In the genomic region with DNA sequence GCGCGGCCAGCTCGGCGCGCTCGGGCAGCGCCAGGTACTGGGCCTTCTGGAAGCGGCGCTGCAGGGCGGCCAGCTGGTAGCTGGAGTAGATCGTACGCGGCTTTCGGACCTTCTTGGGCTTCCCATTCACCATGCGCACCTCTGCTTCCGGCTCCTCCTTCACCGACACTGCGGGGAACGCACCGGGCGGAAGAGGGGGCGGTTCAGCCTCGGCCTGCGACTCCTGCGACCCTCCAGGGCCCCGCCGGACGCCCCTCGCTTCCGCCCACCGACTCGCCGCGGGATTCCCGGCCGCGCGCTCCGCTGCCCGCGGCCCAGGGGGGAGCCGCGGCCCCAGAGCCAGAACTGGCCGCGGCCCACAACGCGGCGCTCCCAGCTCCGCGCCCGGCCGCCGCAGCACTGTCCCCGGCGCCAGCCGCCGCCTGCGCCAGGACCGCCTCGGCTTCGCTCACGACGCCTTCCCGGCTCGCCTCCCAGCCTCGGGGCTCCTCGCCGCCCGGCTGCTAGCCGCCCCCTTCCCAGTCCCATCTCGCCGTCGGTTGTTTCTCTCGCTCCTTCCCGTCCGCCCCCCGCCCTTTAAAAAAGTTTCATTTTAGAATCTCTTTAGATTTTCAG, we compare ENCODE assay signal across 10 cellular contexts. TPM values are rescaled to one million over a fixed set of nuclear protein-coding genes. Genes with fewer than 3 reads are reported as not detected.
DNase-seq lines count a peak whose midpoint lies in the region; ATAC-seq, FAIRE-seq and TF ChIP-seq lines count a peak whose summit lies in the region.
"Had no signal": no experiment of that assay in that cellular context is flagged by ENCODE, and none has a peak within 500 bp of the region (broad histone marks: within the 10 kb centered on the region; RNA-seq: fewer than 3 reads in every experiment).

No MANE protein-coding gene starts in this region.

- H3K4me3 ChIP-seq in BLaER1 (peak overlapping the region; percentile 63), MG63 (peak overlapping the region; percentile 66), mammary epithelial cell (replicated peaks in 1 of 3; ENCODE audit: insufficient read depth in 1 of 3, low read depth in 2 of 3, low read length in 3 of 3) (peak overlapping the region in 2 of 3 experiments; percentile 43 to 45), HepG2 (replicated peaks in 1 of 3; ENCODE audit: insufficient read depth in 1 of 3, low read depth in 2 of 3, low read length in 3 of 3) (peak overlapping the region; percentile 33 to 73 (median 43); a peak in 5 of 6 replicates), suprapubic skin (peak overlapping the region; percentile 57)

- in situ Hi-C loops in mammary epithelial cell (cut with MboI; ENCODE audit: low sequenced_read_pairs in 2 of 2), result loop anchor here in 1 of 2 donors (10.0 kb wide), 1 partner anchor 289 kb away; a partner anchor contains a TSS
- in situ Hi-C loops in HepG2 (cut with HindIII; ENCODE audit: extremely low pct_ligation_motif_present, low pct_unique_long_range_greater_than_20kb), result loop anchor here (5.0 kb wide), 1 partner anchor 41 kb away; no protein-coding TSS in a partner anchor
- in situ Hi-C loops in KBM-7 (cut with MboI; ENCODE audit: low pct_unique_long_range_greater_than_20kb, low sequenced_read_pairs), result loop anchor here (25.0 kb wide), 1 partner anchor 431 kb away; no protein-coding TSS in a partner anchor

- no peaks in the 10 kb centered on the region for H3K9me3 ChIP-seq in BLaER1
- no peaks in the 10 kb centered on the region for H3K9me3 ChIP-seq in MG63
- no peaks in the 10 kb centered on the region for H3K9me3 ChIP-seq in mammary epithelial cell (replicated peaks; ENCODE audit: insufficient read depth, low read length)
- H3K9me3 ChIP-seq in HepG2 (ENCODE audit: low read length), result no peaks in the 10 kb centered on the region
- H3K9me3 ChIP-seq in suprapubic skin, result no peaks in the 10 kb centered on the region

- TF ChIP-seq EP300 in HepG2 (IDR thresholded peaks at IDR 0.05; ENCODE audit: low read depth in 2 of 2, low read length in 2 of 2) (no peak), HepG2 (CRISPR knock-in tag; IDR thresholded peaks at IDR 0.05; ENCODE audit: borderline replicate concordance) (no peak), suprapubic skin (IDR thresholded peaks at IDR 0.05) (no peak)

- peaks cover 54% of the 10 kb centered on the region for H4K20me1 ChIP-seq in BLaER1
- H4K20me1 ChIP-seq in mammary epithelial cell (ENCODE audit: insufficient read depth, low read length), result no peaks in the 10 kb centered on the region
- no peaks in the 10 kb centered on the region for H4K20me1 ChIP-seq in HepG2 (ENCODE audit: insufficient read depth, low read length)

- FAIRE-seq in HepG2 (lab: Jason Lieb, UNC), result no peak

- H3K4me2 ChIP-seq in BLaER1, result peak overlapping the region; percentile 85
- H3K4me2 ChIP-seq in mammary epithelial cell (ENCODE audit: insufficient read depth, low read depth, low read length), result peak overlapping the region; percentile 84
- H3K4me2 ChIP-seq in HepG2 (ENCODE audit: low read depth, low read length), result peak overlapping the region; percentile 72

- TF ChIP-seq POLR2A in HepG2 (IDR thresholded peaks at IDR 0.05; ENCODE audit: insufficient read depth in 1 of 2, low read depth in 2 of 2, low read length in 2 of 2), result no peak
- no peak for TF ChIP-seq POLR2A in suprapubic skin (IDR thresholded peaks at IDR 0.05)

- H3K4me1 ChIP-seq in BLaER1 (peaks cover 51% of the 10 kb centered on the region), mammary epithelial cell (ENCODE audit: insufficient read depth, low read length) (peaks cover 26% of the 10 kb centered on the region), HepG2 (ENCODE audit: insufficient read depth, low read length) (peaks cover 46% of the 10 kb centered on the region), suprapubic skin (peaks cover 64% of the 10 kb centered on the region)

- no peak for TF ChIP-seq CTCF in mammary epithelial cell (conservative IDR thresholded peaks at IDR 0.05 in 1 of 2, IDR thresholded peaks at IDR 0.05 in 1 of 2; ENCODE audit: extremely low read depth in 1 of 2, insufficient read depth in 1 of 2, low read depth in 1 of 2, low read length in 2 of 2)
- peak; percentile 24 for TF ChIP-seq CTCF in HepG2 (CRISPR knock-in tag; IDR thresholded peaks at IDR 0.05)
- TF ChIP-seq CTCF in suprapubic skin (IDR thresholded peaks at IDR 0.05), result no peak

- H3K27ac ChIP-seq in BLaER1 (no peak overlapping the region), mammary epithelial cell (ENCODE audit: insufficient read depth, low read depth, low read length) (no peak overlapping the region), HepG2 (ENCODE audit: extremely low read length, insufficient read depth, low read length) (no peak overlapping the region), suprapubic skin (peak overlapping the region; percentile 58)

- DNase-seq in MG63 (peak; percentile 50), mammary epithelial cell (no peak), HepG2 (ENCODE audit: low spot score) (no peak), suprapubic skin (ENCODE audit: low spot score in 2 of 2) (peak in 1 of 2 donors; percentile 74), KBM-7 (no peak)

- peak; percentile 49 for ATAC-seq in HepG2
- no peak for ATAC-seq in GM21737 (IDR thresholded peaks at IDR 0.05; ENCODE audit: unreplicated experiment)
- no peak for ATAC-seq in GM19452 (IDR thresholded peaks at IDR 0.05; ENCODE audit: unreplicated experiment)
- ATAC-seq: HCT116 had no signal

- POLR2A ChIA-PET in HepG2 (lab: Yijun Ruan, JAX), result no interaction called here

- H3K79me2 ChIP-seq in mammary epithelial cell (ENCODE audit: insufficient read depth, low read length), result no peaks in the 10 kb centered on the region
- no peaks in the 10 kb centered on the region for H3K79me2 ChIP-seq in HepG2 (ENCODE audit: insufficient read depth, low read length)

- no peak overlapping the region for H3K9ac ChIP-seq in BLaER1
- H3K9ac ChIP-seq in mammary epithelial cell (ENCODE audit: insufficient read depth, low read length), result no peak overlapping the region
- H3K9ac ChIP-seq in HepG2 (ENCODE audit: insufficient read depth, low read depth, low read length), result no peak overlapping the region

- peaks cover 75% of the 10 kb centered on the region for H3K27me3 ChIP-seq in BLaER1
- H3K27me3 ChIP-seq in MG63, result no peaks in the 10 kb centered on the region
- H3K27me3 ChIP-seq in mammary epithelial cell (ENCODE audit: insufficient read depth, low read length), result no peaks in the 10 kb centered on the region
- peaks cover 32 to 86% of the 10 kb centered on the region in 2 experiments for H3K27me3 ChIP-seq in HepG2 (ENCODE audit: control insufficient read depth in 1 of 2, insufficient read depth in 2 of 2, low read length in 2 of 2)
- peaks cover 62% of the 10 kb centered on the region for H3K27me3 ChIP-seq in suprapubic skin

- intact Hi-C loops in mammary epithelial cell (cut with micrococcal nuclease), result no loop called here
- intact Hi-C loops in HepG2 (cut with micrococcal nuclease; ENCODE audit: unreplicated experiment), result no loop called here

- TF ChIP-seq RAD21 in HepG2 (CRISPR knock-in tag; IDR thresholded peaks at IDR 0.05), result 0 out of 2 replicates have a peak, but pooled peaks have one; percentile 25

- WGBS in mammary epithelial cell (ENCODE audit: low coverage, missing lambda C conversion rate), result 9% methylated on average over 19 of the region's 77 CpGs
- 2% methylated on average over 40 of the region's 77 CpGs for WGBS in HepG2 (ENCODE audit: low lambda C conversion rate)
- under 1% methylated on average over 39 of the region's 77 CpGs for WGBS in suprapubic skin

- BruUV-seq in mammary epithelial cell (replicated peaks; lab: Mats Ljungman, UMichigan) (no TSS peak), HepG2 (replicated peaks; lab: Mats Ljungman, UMichigan) (no TSS peak)

- H2AFZ ChIP-seq in mammary epithelial cell (ENCODE audit: low read depth, low read length) (peak overlapping the region; percentile 84), HepG2 (ENCODE audit: low read length) (no peak overlapping the region)

- dilution Hi-C loops in mammary epithelial cell (cut with HindIII; ENCODE audit: low sequenced_read_pairs), result loop anchor here (10.0 kb wide), 1 partner anchor 81 kb away; no protein-coding TSS in a partner anchor

- CTCF ChIA-PET in mammary epithelial cell (lab: Charles Lee; ENCODE audit: low non-redundant PET) (no interaction called here), HepG2 (lab: Yijun Ruan, JAX; ENCODE audit: low intra/inter-chr PET ratio, low total read pairs) (interaction anchor here (6.3 to 7.9 kb wide), 2 partner anchors 113 to 132 kb away, joined by 49 to 284 read pairs; no protein-coding TSS in a partner anchor)

- H3K36me3 ChIP-seq in BLaER1, result no peaks in the 10 kb centered on the region
- peaks cover 25% of the 10 kb centered on the region for H3K36me3 ChIP-seq in MG63
- H3K36me3 ChIP-seq in mammary epithelial cell (ENCODE audit: insufficient read depth, low read length), result no peaks in the 10 kb centered on the region
- no peaks in the 10 kb centered on the region for H3K36me3 ChIP-seq in HepG2 (replicated peaks in 1 of 2; ENCODE audit: control insufficient read depth in 1 of 2, insufficient read depth in 2 of 2, low read length in 2 of 2)
- no peaks in the 10 kb centered on the region for H3K36me3 ChIP-seq in suprapubic skin

RNA-seq across cellular contexts. Expression of a gene that starts 1.5 kb away (rescaled TPM):
- total RNA-seq in MG63 (2014; rRNA removed; shearing (Covaris generic); ENCODE audit: low replicate concordance), result 2.5 and 5.3 TPM in 2 replicates
- total RNA-seq in mammary epithelial cell (under 1 TPM; 0.33 to 0.42 TPM), HepG2 (2016; rRNA removed; fragmentation: Illumina TruSeq; extraction: Trizol) (not detected in 2 replicates), suprapubic skin (10 to 100 TPM; 12.9 to 31.8 (median 23.8) TPM)
- polyA plus RNA-seq in mammary epithelial cell (0.18 TPM), HepG2 (2011; rRNA removed) (0.03 and 0.05 TPM in 2 replicates)
- not detected for polyA minus RNA-seq in mammary epithelial cell
- total RNA-seq in HepG2 (2016; cell fraction: cytosol; rRNA removed; fragmentation: Illumina TruSeq; extraction: Trizol; ENCODE audit: low read depth), result not detected in 2 replicates
- not detected in 2 replicates for total RNA-seq in HepG2 (2016; cell fraction: insoluble cytoplasmic fraction; rRNA removed; fragmentation: Illumina TruSeq; extraction: Trizol)
- total RNA-seq in HepG2 (2016; cell fraction: membrane; rRNA removed; fragmentation: Illumina TruSeq; extraction: Trizol), result not detected in 2 replicates
- not detected in 2 replicates for total RNA-seq in HepG2 (2016; cell fraction: nucleus; rRNA removed; fragmentation: Illumina TruSeq; extraction: Trizol)
- polyA plus RNA-seq in HepG2 (2011; cell fraction: cytosol; rRNA removed), result not detected in 2 replicates
- 0.05 and 0.23 TPM in 2 replicates for polyA plus RNA-seq in HepG2 (2011; cell fraction: nucleus; rRNA removed)
- not detected in 2 replicates for polyA plus RNA-seq in HepG2 (2012)
- polyA plus RNA-seq in HepG2 (2016; cell fraction: cytosol; fragmentation: Illumina TruSeq; extraction: Trizol; ENCODE audit: low read depth), result not detected in 2 replicates
- 0.09 TPM in 1 of 2 replicates, not detected in the other for polyA plus RNA-seq in HepG2 (2016; cell fraction: insoluble cytoplasmic fraction; fragmentation: Illumina TruSeq; extraction: Trizol; ENCODE audit: low read depth)
- not detected in 2 replicates for polyA plus RNA-seq in HepG2 (2016; cell fraction: membrane; fragmentation: Illumina TruSeq; extraction: Trizol; ENCODE audit: low read depth)
- not detected in 2 replicates for polyA plus RNA-seq in HepG2 (2016; cell fraction: nucleus; fragmentation: Illumina TruSeq; extraction: Trizol; ENCODE audit: insufficient read depth, low read depth)
- 0.65 TPM in 1 of 2 replicates, not detected in the other for polyA minus RNA-seq in HepG2 (2011; rRNA and poly(A)+ RNA removed; ENCODE audit: low replicate concordance)
- not detected in 2 replicates for polyA minus RNA-seq in HepG2 (2011; cell fraction: cytosol; rRNA and poly(A)+ RNA removed)
- not detected in 2 replicates for polyA minus RNA-seq in HepG2 (2011; cell fraction: nucleus; rRNA and poly(A)+ RNA removed)
- total RNA-seq: dermis microvascular lymphatic vessel endothelial cell had no signal

RNA-seq across cellular contexts. Expression of a gene that starts 24.5 kb away (rescaled TPM):
- total RNA-seq in MG63 (2014; rRNA removed; shearing (Covaris generic); ENCODE audit: low replicate concordance), result 6.1 and 8.6 TPM in 2 replicates
- under 1 TPM in 1 of 2 donors, not detected in 1; 0.49 TPM for total RNA-seq in mammary epithelial cell
- polyA plus RNA-seq in mammary epithelial cell, result 0.14 TPM
- not detected for polyA minus RNA-seq in mammary epithelial cell
- total RNA-seq in HepG2 (2016; rRNA removed; fragmentation: Illumina TruSeq; extraction: Trizol), result 0.51 and 0.55 TPM in 2 replicates
- 0.44 and 1.4 TPM in 2 replicates for total RNA-seq in HepG2 (2016; cell fraction: cytosol; rRNA removed; fragmentation: Illumina TruSeq; extraction: Trizol; ENCODE audit: low read depth)
- 0.40 and 0.80 TPM in 2 replicates for total RNA-seq in HepG2 (2016; cell fraction: insoluble cytoplasmic fraction; rRNA removed; fragmentation: Illumina TruSeq; extraction: Trizol)
- 1.8 and 1.9 TPM in 2 replicates for total RNA-seq in HepG2 (2016; cell fraction: membrane; rRNA removed; fragmentation: Illumina TruSeq; extraction: Trizol)
- total RNA-seq in HepG2 (2016; cell fraction: nucleus; rRNA removed; fragmentation: Illumina TruSeq; extraction: Trizol), result 0.93 and 0.97 TPM in 2 replicates
- polyA plus RNA-seq in HepG2 (2011; rRNA removed), result 2.3 and 2.5 TPM in 2 replicates
- 1.0 and 1.2 TPM in 2 replicates for polyA plus RNA-seq in HepG2 (2011; cell fraction: cytosol; rRNA removed)
- polyA plus RNA-seq in HepG2 (2011; cell fraction: nucleus; rRNA removed), result 10.2 TPM in 2 replicates
- polyA plus RNA-seq in HepG2 (2012), result 2.5 and 2.7 TPM in 2 replicates
- 6.6 and 7.4 TPM in 2 replicates for polyA plus RNA-seq in HepG2 (2016; cell fraction: cytosol; fragmentation: Illumina TruSeq; extraction: Trizol; ENCODE audit: low read depth)
- 2.3 and 2.8 TPM in 2 replicates for polyA plus RNA-seq in HepG2 (2016; cell fraction: insoluble cytoplasmic fraction; fragmentation: Illumina TruSeq; extraction: Trizol; ENCODE audit: low read depth)
- 12.2 and 12.9 TPM in 2 replicates for polyA plus RNA-seq in HepG2 (2016; cell fraction: membrane; fragmentation: Illumina TruSeq; extraction: Trizol; ENCODE audit: low read depth)
- 8.1 and 8.9 TPM in 2 replicates for polyA plus RNA-seq in HepG2 (2016; cell fraction: nucleus; fragmentation: Illumina TruSeq; extraction: Trizol; ENCODE audit: insufficient read depth, low read depth)
- polyA minus RNA-seq in HepG2 (2011; rRNA and poly(A)+ RNA removed; ENCODE audit: low replicate concordance), result 1.8 and 3.4 TPM in 2 replicates
- 0.62 and 0.99 TPM in 2 replicates for polyA minus RNA-seq in HepG2 (2011; cell fraction: cytosol; rRNA and poly(A)+ RNA removed)
- polyA minus RNA-seq in HepG2 (2011; cell fraction: nucleus; rRNA and poly(A)+ RNA removed), result 1.3 and 2.4 TPM in 2 replicates
- total RNA-seq in suprapubic skin, result 1 to 10 TPM; 1.4 to 5.7 (median 3.4) TPM
- total RNA-seq: dermis microvascular lymphatic vessel endothelial cell had no signal
